26 cellular contexts compared by ENCODE assay signal in genomic region chr7:108120943-108121342, GRCh38. TPM values are rescaled to one million over a fixed set of nuclear protein-coding genes. Genes with fewer than 3 reads are reported as not detected.
"Had no signal": no experiment of that assay in that cellular context is flagged by ENCODE, and none has a peak within 500 bp of the region (broad histone marks: within the 10 kb centered on the region; RNA-seq: fewer than 3 reads in every experiment).

No MANE protein-coding gene starts in this region.

- H3K9me3 ChIP-seq: gastroesophageal sphincter, heart right ventricle, mucosa of descending colon, neutrophil, prostate gland, right atrium auricular region, sigmoid colon, transverse colon, upper lobe of right lung, uterus had no signal

- H3K4me1 ChIP-seq: gastroesophageal sphincter, prostate gland, right atrium auricular region, sigmoid colon, transverse colon, uterus had no signal

- FAIRE-seq: colon, islet of Langerhans had no signal

- H3K27ac ChIP-seq: dorsolateral prefrontal cortex, foreskin keratinocyte, gastroesophageal sphincter, neutrophil, prostate gland, right atrium auricular region, sigmoid colon, transverse colon, upper lobe of right lung, uterus had no signal

- ATAC-seq: foreskin keratinocyte; gastroesophageal sphincter; heart right ventricle; left ventricle myocardium superior; mucosa of descending colon; natural killer cell treated with Interleukin-12 subunit alpha and Interleukin-12 subunit beta and Interleukin-15 and Interleukin-18, amount 100 ng/mL, for 72 hours; stimulated activated memory B cell treated with anti-CD40 and anti-IgM and Interleukin-4, amounts not matched to agents 10 μg/mL and 1 μg/mL and 100 μg/mL, for 72 hours; upper lobe of right lung had no signal

- H3K4me3 ChIP-seq: dorsolateral prefrontal cortex, gastroesophageal sphincter, heart right ventricle, mucosa of descending colon, prostate gland, right atrium auricular region, sigmoid colon, transverse colon, upper lobe of right lung, uterus had no signal

- H3K36me3 ChIP-seq: gastroesophageal sphincter, heart right ventricle, neutrophil, prostate gland, right atrium auricular region, sigmoid colon, transverse colon, upper lobe of right lung, uterus had no signal

- DNase-seq: cerebellar nuclear complex; dorsolateral prefrontal cortex; effector CD4-positive, alpha-beta T cell; foreskin keratinocyte; heart right ventricle; hippocampal formation; left cardiac atrium; left ventricle myocardium superior; mesenchymal stem cell; mucosa of descending colon; naive B cell; sigmoid colon; stimulated activated CD4-positive, alpha-beta T cell treated with anti-CD3 and anti-CD28 coated beads, Interleukin-4, amount 100 ng/mL, for 4 hours; transverse colon; upper lobe of right lung; uterus had no signal

- H3K27me3 ChIP-seq: dorsolateral prefrontal cortex, foreskin keratinocyte, gastroesophageal sphincter, heart right ventricle, neutrophil, right atrium auricular region, sigmoid colon, transverse colon, upper lobe of right lung, uterus had no signal

RNA-seq across cellular contexts. Expression of gene LAMB4, which starts 9.2 kb away (rescaled TPM):
- total RNA-seq: kidney epithelial cell; lung microvascular endothelial cell; natural killer cell treated with Interleukin-12 subunit alpha and Interleukin-12 subunit beta and Interleukin-15 and Interleukin-18, amount 100 ng/mL, for 72 hours; right atrium auricular region; transverse colon; upper lobe of right lung had no signal
